In the genomic region with DNA sequence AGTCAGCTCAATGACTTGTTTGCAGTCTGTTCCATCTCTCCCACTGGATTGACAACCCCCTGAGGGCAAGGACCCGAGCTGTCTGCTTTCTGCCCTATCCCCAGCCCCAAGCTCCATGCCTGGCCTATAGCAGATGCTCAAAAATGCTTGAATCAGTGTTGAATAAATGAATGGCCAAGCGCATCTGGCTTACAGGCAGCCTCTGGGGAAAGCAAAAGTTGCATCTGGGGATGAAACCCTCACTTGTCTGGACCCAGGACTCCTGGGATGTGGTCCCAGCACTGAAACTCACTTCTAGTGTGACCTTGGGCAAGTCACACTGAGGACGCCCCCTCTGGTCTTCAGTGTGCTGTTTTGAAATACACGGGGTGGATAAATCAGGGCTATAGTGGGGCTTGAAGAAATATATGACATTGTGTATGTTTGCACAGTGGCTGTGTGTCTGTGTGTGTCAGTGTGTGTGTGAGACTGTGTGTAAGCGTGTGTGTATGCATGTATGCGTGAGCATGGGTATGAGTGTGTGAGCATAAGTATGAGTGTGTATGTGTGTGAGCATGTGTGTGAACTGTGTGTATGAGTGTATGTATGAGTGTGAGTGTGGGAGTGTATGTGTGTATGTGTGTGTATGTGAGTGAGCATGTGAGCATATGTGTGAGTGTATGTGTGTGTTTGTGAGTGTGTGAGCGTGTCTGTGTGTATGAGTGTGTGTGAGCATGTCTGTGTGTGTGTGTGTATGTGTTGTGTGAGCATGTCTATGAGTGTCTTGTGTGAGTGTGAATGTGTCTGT, we compare ENCODE assay signal across 1 cellular context.
TF ChIP-seq lines count a peak whose summit lies in the region.

No MANE protein-coding gene starts in this region.

TF ChIP-seq in HepG2, 621 proteins besides CTCF, POLR2A, EP300 and RAD21 (continued from another document):
- TF ChIP-seq, protein P1, sequence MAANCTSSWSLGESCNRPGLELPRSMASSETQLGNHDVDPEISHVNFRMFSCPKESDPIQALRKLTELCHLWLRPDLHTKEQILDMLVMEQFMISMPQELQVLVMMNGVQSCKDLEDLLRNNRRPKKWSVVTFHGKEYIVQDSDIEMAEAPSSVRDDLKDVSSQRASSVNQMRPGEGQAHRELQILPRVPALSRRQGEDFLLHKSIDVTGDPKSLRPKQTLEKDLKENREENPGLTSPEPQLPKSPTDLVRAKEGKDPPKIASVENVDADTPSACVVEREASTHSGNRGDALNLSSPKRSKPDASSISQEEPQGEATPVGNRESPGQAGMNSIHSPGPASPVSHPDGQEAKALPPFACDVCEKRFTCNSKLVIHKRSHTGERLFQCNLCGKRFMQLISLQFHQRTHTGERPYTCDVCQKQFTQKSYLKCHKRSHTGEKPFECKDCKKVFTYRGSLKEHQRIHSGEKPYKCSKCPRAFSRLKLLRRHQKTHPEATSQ (CRISPR knock-in tag; IDR thresholded peaks at IDR 0.05; ENCODE audit: borderline replicate concordance), result no peak
- TF ChIP-seq, protein P2, sequence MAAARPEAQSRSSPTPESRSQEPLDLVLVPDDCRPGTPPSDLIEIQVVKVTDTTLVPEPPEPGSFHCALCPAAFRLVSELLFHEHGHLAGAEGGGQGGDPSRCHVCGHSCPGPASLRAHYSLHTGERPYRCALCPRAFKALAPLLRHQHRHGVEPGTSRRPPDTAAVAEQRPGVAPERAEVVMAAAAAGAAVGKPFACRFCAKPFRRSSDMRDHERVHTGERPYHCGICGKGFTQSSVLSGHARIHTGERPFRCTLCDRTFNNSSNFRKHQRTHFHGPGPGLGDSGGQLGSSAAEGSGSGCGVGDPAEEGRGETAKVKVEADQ (CRISPR knock-in tag; IDR thresholded peaks at IDR 0.05; ENCODE audit: borderline replicate concordance), result no peak
- TF ChIP-seq, protein P3, sequence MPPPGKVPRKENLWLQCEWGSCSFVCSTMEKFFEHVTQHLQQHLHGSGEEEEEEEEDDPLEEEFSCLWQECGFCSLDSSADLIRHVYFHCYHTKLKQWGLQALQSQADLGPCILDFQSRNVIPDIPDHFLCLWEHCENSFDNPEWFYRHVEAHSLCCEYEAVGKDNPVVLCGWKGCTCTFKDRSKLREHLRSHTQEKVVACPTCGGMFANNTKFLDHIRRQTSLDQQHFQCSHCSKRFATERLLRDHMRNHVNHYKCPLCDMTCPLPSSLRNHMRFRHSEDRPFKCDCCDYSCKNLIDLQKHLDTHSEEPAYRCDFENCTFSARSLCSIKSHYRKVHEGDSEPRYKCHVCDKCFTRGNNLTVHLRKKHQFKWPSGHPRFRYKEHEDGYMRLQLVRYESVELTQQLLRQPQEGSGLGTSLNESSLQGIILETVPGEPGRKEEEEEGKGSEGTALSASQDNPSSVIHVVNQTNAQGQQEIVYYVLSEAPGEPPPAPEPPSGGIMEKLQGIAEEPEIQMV (CRISPR knock-in tag; IDR thresholded peaks at IDR 0.05; ENCODE audit: low read depth), result no peak
- no peak for TF ChIP-seq FOXC1 (CRISPR knock-in tag; IDR thresholded peaks at IDR 0.05; ENCODE audit: borderline replicate concordance)
- TF ChIP-seq, protein P4, sequence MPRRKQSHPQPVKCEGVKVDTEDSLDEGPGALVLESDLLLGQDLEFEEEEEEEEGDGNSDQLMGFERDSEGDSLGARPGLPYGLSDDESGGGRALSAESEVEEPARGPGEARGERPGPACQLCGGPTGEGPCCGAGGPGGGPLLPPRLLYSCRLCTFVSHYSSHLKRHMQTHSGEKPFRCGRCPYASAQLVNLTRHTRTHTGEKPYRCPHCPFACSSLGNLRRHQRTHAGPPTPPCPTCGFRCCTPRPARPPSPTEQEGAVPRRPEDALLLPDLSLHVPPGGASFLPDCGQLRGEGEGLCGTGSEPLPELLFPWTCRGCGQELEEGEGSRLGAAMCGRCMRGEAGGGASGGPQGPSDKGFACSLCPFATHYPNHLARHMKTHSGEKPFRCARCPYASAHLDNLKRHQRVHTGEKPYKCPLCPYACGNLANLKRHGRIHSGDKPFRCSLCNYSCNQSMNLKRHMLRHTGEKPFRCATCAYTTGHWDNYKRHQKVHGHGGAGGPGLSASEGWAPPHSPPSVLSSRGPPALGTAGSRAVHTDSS (CRISPR knock-in tag; conservative IDR thresholded peaks at IDR 0.05), result no peak
- peak; percentile 82; the same call in 1 of the 2 replicates for TF ChIP-seq IKZF1 (IDR thresholded peaks at IDR 0.05)
- TF ChIP-seq ZFP36L2 (CRISPR knock-in tag; IDR thresholded peaks at IDR 0.05), result no peak
- TF ChIP-seq RXRB (CRISPR knock-in tag; IDR thresholded peaks at IDR 0.05; ENCODE audit: borderline replicate concordance), result no peak
- no peak for TF ChIP-seq KAT8 (CRISPR knock-in tag; IDR thresholded peaks at IDR 0.05)
- TF ChIP-seq JUNB (CRISPR knock-in tag; IDR thresholded peaks at IDR 0.05; ENCODE audit: borderline replicate concordance), result 0 out of 2 replicates have a peak, but pooled peaks have one; percentile 30
